Comparison of ENCODE assay signal across 26 cellular contexts in genomic region chr7:16638282-16639265, GRCh38. TPM values are rescaled to one million over a fixed set of nuclear protein-coding genes. Genes with fewer than 3 reads are reported as not detected.
DNase-seq lines count a peak whose midpoint lies in the region; TF ChIP-seq lines count a peak whose summit lies in the region.
"Had no signal": no experiment of that assay in that cellular context is flagged by ENCODE, and none has a peak within 500 bp of the region (broad histone marks: within the 10 kb centered on the region; RNA-seq: fewer than 3 reads in every experiment).

No MANE protein-coding gene starts in this region.

- H3F3A ChIP-seq in neural progenitor cell (ENCODE audit: low read depth), result no peaks in the 10 kb centered on the region

- H3K27ac ChIP-seq in HUES64 (ENCODE audit: low read depth, low read length), result peak overlapping the region; percentile 9
- peak overlapping the region; percentile 39 to 67 (median 56) for H3K27ac ChIP-seq in esophagus muscularis mucosa (replicated peaks in 1 of 4)
- peak overlapping the region; percentile 62 for H3K27ac ChIP-seq in neural progenitor cell
- no peak overlapping the region for H3K27ac ChIP-seq in uterus
- H3K27ac ChIP-seq in substantia nigra (ENCODE audit: low read depth, low read length, poor library complexity, severe bottlenecking), result no peak overlapping the region
- H3K27ac ChIP-seq: BLaER1 treated with 17β-estradiol and CSF1 and Interleukin-3, amounts not matched to agents 10 nM and 100 nM; brain microvascular endothelial cell; GM23248 had no signal

- H3K27me3 ChIP-seq in HUES64 (ENCODE audit: insufficient read depth, low read length), result no peaks in the 10 kb centered on the region
- H3K27me3 ChIP-seq in esophagus muscularis mucosa, result no peaks in the 10 kb centered on the region
- no peaks in the 10 kb centered on the region for H3K27me3 ChIP-seq in neural progenitor cell
- H3K27me3 ChIP-seq in uterus, result no peaks in the 10 kb centered on the region
- H3K27me3 ChIP-seq: BLaER1 treated with 17β-estradiol and CSF1 and Interleukin-3, amounts not matched to agents 10 nM and 100 nM; brain microvascular endothelial cell; tibial nerve had no signal

- H3K27ac Mint-ChIP-seq in neural progenitor cell, result peak overlapping the region; percentile 50
- H3K27ac Mint-ChIP-seq: activated naive CD4-positive, alpha-beta T cell treated with anti-CD3 and anti-CD28 coated beads, Interleukin-2, amount 50 U/mL, for 24 hours; activated T-helper 2 cell treated with anti-CD3 and anti-CD28 coated beads, Interferon-gamma antibody, Interleukin-2, Interleukin-4, amounts not matched to agents 10 μg/mL and 5 μg/mL and 100 μg/mL, durations not matched to agents 14 hours and 24 hours and 36 hours had no signal

- no peak for TF ChIP-seq EP300 in esophagus muscularis mucosa (IDR thresholded peaks at IDR 0.05)

- H3K27me3 Mint-ChIP-seq in neural progenitor cell (ENCODE audit: insufficient read depth, low read depth), result no peaks in the 10 kb centered on the region
- H3K27me3 Mint-ChIP-seq: activated naive CD4-positive, alpha-beta T cell treated with anti-CD3 and anti-CD28 coated beads, Interleukin-2, amount 50 U/mL, for 24 hours had no signal

- TF ChIP-seq CTCF in esophagus muscularis mucosa (IDR thresholded peaks at IDR 0.05) (no peak), neural progenitor cell (IDR thresholded peaks at IDR 0.05) (no peak), uterus (IDR thresholded peaks at IDR 0.05) (no peak)

- H3K4me1 ChIP-seq in HUES64 (ENCODE audit: insufficient read depth, low read length), result peaks cover 20% of the 10 kb centered on the region; the same call in 1 of the 2 replicates
- peaks cover 51 to 91% (median 87%) of the 10 kb centered on the region in 4 donors for H3K4me1 ChIP-seq in esophagus muscularis mucosa
- peaks cover 35% of the 10 kb centered on the region for H3K4me1 ChIP-seq in neural progenitor cell
- H3K4me1 ChIP-seq in uterus, result no peaks in the 10 kb centered on the region

- peaks cover 68% of the 10 kb centered on the region for H3K79me2 ChIP-seq in neural progenitor cell (ENCODE audit: low read depth)

- no peaks in the 10 kb centered on the region for H3K9me3 ChIP-seq in HUES64 (ENCODE audit: insufficient read depth, low read depth, low read length)
- H3K9me3 ChIP-seq in esophagus muscularis mucosa, result no peaks in the 10 kb centered on the region
- H3K9me3 ChIP-seq in neural progenitor cell (ENCODE audit: low read depth), result no peaks in the 10 kb centered on the region
- H3K9me3 ChIP-seq in uterus, result no peaks in the 10 kb centered on the region
- H3K9me3 ChIP-seq: BLaER1 treated with 17β-estradiol and CSF1 and Interleukin-3, amounts not matched to agents 10 nM and 100 nM; tibial nerve had no signal

- H3K9me3 Mint-ChIP-seq in neural progenitor cell, result no peaks in the 10 kb centered on the region
- H3K9me3 Mint-ChIP-seq: activated naive CD4-positive, alpha-beta T cell treated with anti-CD3 and anti-CD28 coated beads, Interleukin-2, amount 50 U/mL, for 24 hours; activated T-helper 2 cell treated with anti-CD3 and anti-CD28 coated beads, Interferon-gamma antibody, Interleukin-2, Interleukin-4, amounts not matched to agents 10 μg/mL and 5 μg/mL and 100 μg/mL, durations not matched to agents 14 hours and 24 hours and 36 hours; neural crest cell had no signal

- intact Hi-C loops in esophagus muscularis mucosa (cut with DNase I), result loop anchor here (10.0 kb wide), 1 partner anchor 666 kb away; no protein-coding TSS in a partner anchor
- intact Hi-C loops in uterus (cut with DNase I; ENCODE audit: low total_unique reads), result no loop called here

- H3K4me2 ChIP-seq in neural progenitor cell, result peak overlapping the region; percentile 72
- H3K4me2 ChIP-seq: BLaER1 treated with 17β-estradiol and CSF1 and Interleukin-3, amounts not matched to agents 10 nM and 100 nM had no signal

- H3K4me3 Mint-ChIP-seq in neural progenitor cell, result no peak overlapping the region
- H3K4me3 Mint-ChIP-seq: activated naive CD4-positive, alpha-beta T cell treated with anti-CD3 and anti-CD28 coated beads, Interleukin-2, amount 50 U/mL, for 24 hours; neural crest cell had no signal

- no peak overlapping the region for H3K9ac ChIP-seq in HUES64 (ENCODE audit: low read depth, low read length)
- no peak overlapping the region for H3K9ac ChIP-seq in neural progenitor cell
- H3K9ac ChIP-seq: BLaER1 treated with 17β-estradiol and CSF1 and Interleukin-3, amounts not matched to agents 10 nM and 100 nM; GM23248 had no signal

- H3K4me3 ChIP-seq in HUES64 (ENCODE audit: low read length) (no peak overlapping the region), esophagus muscularis mucosa (no peak overlapping the region), neural progenitor cell (peak overlapping the region; percentile 9), uterus (no peak overlapping the region)
- H3K4me3 ChIP-seq: BLaER1 treated with 17β-estradiol and CSF1 and Interleukin-3, amounts not matched to agents 10 nM and 100 nM; GM23248; tibial nerve had no signal

- no peak for TF ChIP-seq POLR2A in esophagus muscularis mucosa (IDR thresholded peaks at IDR 0.05; ENCODE audit: low read depth)
- no peak for TF ChIP-seq POLR2A in uterus (IDR thresholded peaks at IDR 0.05)

- WGBS in HUES64, result 83% methylated on average over 5 of the region's 7 CpGs
- WGBS in esophagus muscularis mucosa, result 50% methylated on average over 7 of the region's 7 CpGs

- in situ Hi-C loops in G401 (cut with HindIII; ENCODE audit: low sequenced_read_pairs), result no loop called here

- H4K20me1 ChIP-seq in neural progenitor cell (ENCODE audit: low read depth), result peaks cover 4% of the 10 kb centered on the region

- H3K36me3 ChIP-seq in HUES64 (ENCODE audit: insufficient read depth, low read length), result peaks cover 11% of the 10 kb centered on the region; the same call in 1 of the 2 replicates
- H3K36me3 ChIP-seq in esophagus muscularis mucosa, result peaks cover 0 to 3% (median 0%) of the 10 kb centered on the region in 4 donors
- H3K36me3 ChIP-seq in neural progenitor cell, result peaks cover 5% of the 10 kb centered on the region
- no peaks in the 10 kb centered on the region for H3K36me3 ChIP-seq in uterus
- H3K36me3 ChIP-seq: brain microvascular endothelial cell had no signal

- H3K4me1 Mint-ChIP-seq in neural progenitor cell, result peaks cover 38% of the 10 kb centered on the region

- H3K36me3 Mint-ChIP-seq in neural progenitor cell, result peaks cover 22% of the 10 kb centered on the region

- DNase-seq in G401 (ENCODE audit: low spot score) (peak; percentile 58), esophagus muscularis mucosa (ENCODE audit: extremely low spot score) (no peak), neural progenitor cell (ENCODE audit: low spot score) (peak; percentile 66), uterus (no peak), substantia nigra (lab: John Stamatoyannopoulos, UW) (no peak), 8988T (no peak)
- DNase-seq: activated CD4-positive, alpha-beta T cell treated with anti-CD3 and anti-CD28 coated beads for 4 hours; activated T-cell treated with anti-CD3 and anti-CD28 coated beads for 4 hours; amniotic stem cell; brain microvascular endothelial cell; GM23248; KBM-7; mammary epithelial cell; NCI-H1092 treated with DMSO at 0.1 percent for 48 hours; NCI-H187; NCI-H510A treated with DMSO at 0.1 percent for 48 hours; RPMI8226; stimulated activated CD4-positive, alpha-beta T cell treated with anti-CD3 and anti-CD28 coated beads, Interleukin-15, amount 100 ng/mL, for 24 hours; stimulated activated CD4-positive, alpha-beta T cell treated with anti-CD3 and anti-CD28 coated beads, Interleukin-4, amount 100 ng/mL, for 4 hours; T1000 had no signal

- H2AFZ ChIP-seq in neural progenitor cell (replicated peaks), result no peak overlapping the region
- H2AFZ ChIP-seq: GM23248 had no signal

RNA-seq across cellular contexts. Expression of gene ANKMY2, which starts 7.0 kb away (rescaled TPM):
- total RNA-seq in G401 (2014; rRNA removed; shearing (Covaris generic)), result 13.4 and 20.5 TPM in 2 replicates
- polyA plus RNA-seq in HUES64 (2013, experiment 1 of 2), result 10.1 TPM
- polyA plus RNA-seq in HUES64 (2013, experiment 2 of 2), result 12.7 TPM
- total RNA-seq in esophagus muscularis mucosa (10 to 100 TPM; 12.4 to 24.9 (median 17.6) TPM), neural progenitor cell (ENCODE audit: low replicate concordance) (47.7 and 68.5 TPM in 2 replicates), uterus (10 to 100 TPM in 3 of 4 donors, 1 to 10 TPM in 1; 6.2 to 48.7 (median 17.2) TPM)

RNA-seq across cellular contexts. Expression of gene BZW2, which starts 7.4 kb away (rescaled TPM):
- 52.2 and 64.7 TPM in 2 replicates for total RNA-seq in G401 (2014; rRNA removed; shearing (Covaris generic))
- polyA plus RNA-seq in HUES64 (2013, experiment 1 of 2), result 117 TPM
- polyA plus RNA-seq in HUES64 (2013, experiment 2 of 2), result 123 TPM
- total RNA-seq in esophagus muscularis mucosa (10 to 100 TPM; 48.1 to 73.9 (median 62.4) TPM), neural progenitor cell (ENCODE audit: low replicate concordance) (100 and 126 TPM in 2 replicates), uterus (10 to 100 TPM; 16.5 to 50.0 (median 32.4) TPM)

Comparison
In these comparisons a context has a peak if more than half of its experiments do, and no peak if none do; other contexts are left out.
1. DNase-seq: peak in G401 (single experiment) and neural progenitor cell (single experiment); none in esophagus muscularis mucosa (single experiment), uterus (0 of 2), substantia nigra (0 of 49) and 8988T (single experiment).
2. H3K27ac ChIP-seq: peak in HUES64 (single experiment), esophagus muscularis mucosa (4 of 4) and neural progenitor cell (single experiment); none in uterus (0 of 2) and substantia nigra (single experiment).